In genomic region chr13:51620165-51620983, GRCh38 we compare ENCODE assay signal across 12 cellular contexts. TPM values are rescaled to one million over a fixed set of nuclear protein-coding genes. Genes with fewer than 3 reads are reported as not detected.
DNase-seq lines count a peak whose midpoint lies in the region; ATAC-seq, FAIRE-seq and TF ChIP-seq lines count a peak whose summit lies in the region.
"Had no signal": no experiment of that assay in that cellular context is flagged by ENCODE, and none has a peak within 500 bp of the region (broad histone marks: within the 10 kb centered on the region; RNA-seq: fewer than 3 reads in every experiment).

No MANE protein-coding gene starts in this region.

- ATAC-seq in Right ventricle myocardium inferior: peak; percentile 64
- ATAC-seq in GM21576 (IDR thresholded peaks at IDR 0.05; ENCODE audit: unreplicated experiment): no peak

- H3K27me3 ChIP-seq in neural progenitor cell: no peaks in the 10 kb centered on the region

- H3K27ac ChIP-seq in neural progenitor cell: no peak overlapping the region

- peaks cover 14% of the 10 kb centered on the region for H3K4me1 ChIP-seq in neural progenitor cell

- H3K36me3 ChIP-seq in neural progenitor cell: no peaks in the 10 kb centered on the region

- H3K9me3 ChIP-seq in neural progenitor cell (ENCODE audit: low read depth): no peaks in the 10 kb centered on the region
- H3K9me3 ChIP-seq: SK-N-SH had no signal

- H3K4me3 Mint-ChIP-seq in endothelial cell (ENCODE audit: unreplicated experiment): peak overlapping the region; percentile 24
- H3K4me3 Mint-ChIP-seq in neural progenitor cell: no peak overlapping the region

- H3K36me3 Mint-ChIP-seq in endothelial cell (ENCODE audit: low read depth, unreplicated experiment) (no peaks in the 10 kb centered on the region), neural progenitor cell (no peaks in the 10 kb centered on the region)

- no peak overlapping the region for H2AFZ ChIP-seq in neural progenitor cell (replicated peaks)

- peaks cover 84% of the 10 kb centered on the region for H3K79me2 ChIP-seq in neural progenitor cell (ENCODE audit: low read depth)

- H3K9me3 Mint-ChIP-seq in endothelial cell (ENCODE audit: unreplicated experiment): peaks cover 4% of the 10 kb centered on the region
- H3K9me3 Mint-ChIP-seq in neural progenitor cell: peaks cover 2% of the 10 kb centered on the region

- H3K27ac Mint-ChIP-seq in endothelial cell (ENCODE audit: unreplicated experiment) (peak overlapping the region; percentile 84), neural progenitor cell (peak overlapping the region; percentile 82)

- no peak overlapping the region for H3K4me3 ChIP-seq in neural progenitor cell

- intact Hi-C loops in Right ventricle myocardium inferior (cut with DNase I): no loop called here
- intact Hi-C loops in cardiac septum (cut with DNase I): no loop called here

- peaks cover 65% of the 10 kb centered on the region for H3K4me1 Mint-ChIP-seq in endothelial cell (ENCODE audit: unreplicated experiment)
- H3K4me1 Mint-ChIP-seq in neural progenitor cell: peaks cover 32% of the 10 kb centered on the region

- H3K27me3 Mint-ChIP-seq in endothelial cell (ENCODE audit: unreplicated experiment) (peaks cover 5% of the 10 kb centered on the region), neural progenitor cell (ENCODE audit: insufficient read depth, low read depth) (peaks cover 2% of the 10 kb centered on the region)

- no peaks in the 10 kb centered on the region for H3F3A ChIP-seq in neural progenitor cell (ENCODE audit: low read depth)

- no peak overlapping the region for H3K9ac ChIP-seq in neural progenitor cell
- H3K9ac ChIP-seq: SK-N-SH had no signal

- DNase-seq in Right ventricle myocardium inferior (ENCODE audit: missing footprints): no peak
- no peak for DNase-seq in cardiac septum (ENCODE audit: low spot score)
- peak; percentile 38 for DNase-seq in endothelial cell (ENCODE audit: low spot score)
- DNase-seq in neural progenitor cell (ENCODE audit: low spot score): no peak
- no peak for DNase-seq in HUDEP-2 (lab: John Stamatoyannopoulos, UW; ENCODE audit: unreplicated experiment in 76 of 76)
- no peak for DNase-seq in NCI-H1092 treated with DMSO at 0.1 percent for 48 hours (lab: John Stamatoyannopoulos, UW)
- DNase-seq in H54 (ENCODE audit: insufficient read length, low spot score): no peak
- DNase-seq: activated CD8-positive, alpha-beta memory T cell treated with anti-CD3 and anti-CD28 coated beads for 24 hours; GF-D8; NCI-H2029 treated with DMSO at 0.1 percent for 48 hours; SK-N-SH had no signal

- no peak for FAIRE-seq in H54 (lab: Jason Lieb, UNC)

- TF ChIP-seq CTCF in endothelial cell (IDR thresholded peaks at IDR 0.05; ENCODE audit: unreplicated experiment) (no peak), neural progenitor cell (IDR thresholded peaks at IDR 0.05) (no peak)

- TF ChIP-seq POLR2A in H54 (IDR thresholded peaks at IDR 0.05; ENCODE audit: low read depth, low read length): no peak

- no peak overlapping the region for H3K4me2 ChIP-seq in neural progenitor cell
- H3K4me2 ChIP-seq: SK-N-SH had no signal

- peaks cover 16% of the 10 kb centered on the region for H4K20me1 ChIP-seq in neural progenitor cell (ENCODE audit: low read depth)

RNA-seq across cellular contexts. Expression of gene WDFY2, which starts 36.1 kb away (rescaled TPM):
- 4.7 TPM for total RNA-seq in Right ventricle myocardium inferior
- total RNA-seq in cardiac septum: 4.9 TPM
- 22.7 TPM for total RNA-seq in endothelial cell (ENCODE audit: unreplicated experiment)
- total RNA-seq in neural progenitor cell (ENCODE audit: low replicate concordance): 18.3 and 18.4 TPM in 2 replicates
